In the genomic region with DNA sequence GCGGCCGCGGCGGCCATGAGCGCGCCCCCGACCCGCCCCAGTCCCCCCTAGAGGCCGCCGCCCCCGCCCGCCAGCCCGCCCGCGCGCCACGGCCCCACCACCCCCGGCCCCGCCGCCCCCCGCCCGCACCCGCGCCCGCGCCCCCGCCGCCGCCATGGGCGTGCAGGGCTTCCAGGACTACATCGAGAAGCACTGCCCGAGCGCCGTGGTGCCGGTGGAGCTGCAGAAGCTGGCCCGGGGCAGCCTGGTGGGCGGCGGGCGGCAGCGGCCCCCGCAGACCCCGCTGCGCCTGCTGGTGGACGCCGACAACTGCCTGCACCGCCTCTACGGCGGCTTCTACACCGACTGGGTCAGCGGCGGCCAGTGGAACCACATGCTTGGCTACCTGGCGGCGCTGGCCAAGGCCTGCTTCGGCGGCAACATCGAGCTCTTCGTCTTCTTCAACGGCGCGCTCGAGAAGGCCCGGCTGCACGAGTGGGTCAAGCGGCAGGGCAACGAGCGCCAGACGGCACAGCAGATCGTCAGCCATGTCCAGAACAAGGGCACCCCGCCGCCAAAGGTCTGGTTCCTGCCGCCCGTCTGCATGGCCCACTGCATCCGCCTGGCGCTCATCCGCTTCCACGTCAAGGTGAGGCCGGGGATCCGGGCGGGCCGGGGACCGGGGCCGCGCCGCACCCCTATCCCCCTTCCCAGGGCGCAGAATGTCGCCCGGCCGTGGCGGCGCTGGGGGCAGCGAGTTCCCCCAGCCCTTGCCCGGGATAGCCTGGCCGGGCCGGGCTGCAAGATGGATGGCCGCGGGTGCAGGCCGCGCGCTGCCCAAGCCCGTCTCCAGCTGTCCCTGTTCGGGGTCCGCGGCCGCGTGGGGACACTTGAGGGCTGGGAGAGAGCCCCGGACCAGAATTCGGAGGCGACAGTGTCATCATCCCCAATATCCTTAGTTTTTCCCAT, we compare ENCODE assay signal across 8 cellular contexts. TPM values are rescaled to one million over a fixed set of nuclear protein-coding genes. Genes with fewer than 3 reads are reported as not detected.
DNase-seq lines count a peak whose midpoint lies in the region; ATAC-seq and TF ChIP-seq lines count a peak whose summit lies in the region.

No MANE protein-coding gene starts in this region.

- H3K9me3 ChIP-seq in iPS-18a (ENCODE audit: control insufficient read depth, low read depth, low read length) (no peaks in the 10 kb centered on the region), skeletal muscle tissue (ENCODE audit: control insufficient read depth in 3 of 3, low read length in 3 of 3) (no peaks in the 10 kb centered on the region)

- H3K4me3 ChIP-seq in GM12875 (ENCODE audit: low read depth, low read length) = peak overlapping the region; percentile 91
- peak overlapping the region; percentile 70 for H3K4me3 ChIP-seq in astrocyte of the spinal cord (ENCODE audit: low read depth, low read length)
- H3K4me3 ChIP-seq in iPS-18a (ENCODE audit: low read length) = peak overlapping the region; percentile 79
- H3K4me3 ChIP-seq in skeletal muscle tissue (ENCODE audit: low read length in 3 of 3) = peak overlapping the region; percentile 87 to 94 (median 91)

- H3K9ac ChIP-seq in iPS-18a (ENCODE audit: low read length) = peak overlapping the region; percentile 82
- H3K9ac ChIP-seq in skeletal muscle tissue (ENCODE audit: low read depth in 1 of 3, low read length in 3 of 3) = peak overlapping the region; percentile 74 to 95 (median 93)

- H3K4me1 ChIP-seq in iPS-18a (ENCODE audit: control insufficient read depth, low read depth, low read length) (peaks cover 21% of the 10 kb centered on the region), skeletal muscle tissue (ENCODE audit: control insufficient read depth in 3 of 3, insufficient read depth in 3 of 3, low read length in 3 of 3) (peaks cover 14 to 41% (median 36%) of the 10 kb centered on the region in 3 donors)

- no peak overlapping the region for H3K27ac ChIP-seq in iPS-18a (ENCODE audit: low read length)
- H3K27ac ChIP-seq in skeletal muscle tissue (ENCODE audit: low read depth, low read length) = peak overlapping the region; percentile 83

- TF ChIP-seq CTCF in GM12875 (IDR thresholded peaks at IDR 0.05; ENCODE audit: borderline replicate concordance, insufficient read depth, low read depth, low read length) = 0 out of 2 replicates have a peak, but pooled peaks have one; percentile 26
- peak; percentile 12 for TF ChIP-seq CTCF in astrocyte of the spinal cord (IDR thresholded peaks at IDR 0.05; ENCODE audit: low read depth, low read length)

- in situ Hi-C loops in astrocyte of the spinal cord (cut with HindIII; ENCODE audit: low sequenced_read_pairs) = no loop called here

- peak; percentile 15 for ATAC-seq in HG03135 (IDR thresholded peaks at IDR 0.05; ENCODE audit: unreplicated experiment)

- DNase-seq in T-helper 22 cell (ENCODE audit: low read depth) (peak; percentile 15), astrocyte of the spinal cord (ENCODE audit: low read depth, low spot score) (peak; percentile 37), NCI-H774 (lab: John Stamatoyannopoulos, UW) (no peak), GF-D8 (lab: John Stamatoyannopoulos, UW) (no peak)

- peaks cover 15% of the 10 kb centered on the region for H3K36me3 ChIP-seq in iPS-18a (ENCODE audit: control insufficient read depth, low read depth, low read length)
- peaks cover 12 to 18% (median 14%) of the 10 kb centered on the region in 3 donors for H3K36me3 ChIP-seq in skeletal muscle tissue (ENCODE audit: control insufficient read depth in 3 of 3, insufficient read depth in 3 of 3, low read length in 3 of 3)

- H3K27me3 ChIP-seq in iPS-18a (ENCODE audit: control insufficient read depth, insufficient read depth, low read length) (no peaks in the 10 kb centered on the region), skeletal muscle tissue (ENCODE audit: control insufficient read depth in 3 of 3, insufficient read depth in 3 of 3, low read length in 3 of 3) (no peaks in the 10 kb centered on the region)

RNA-seq across cellular contexts. Expression of gene FAM120A, which starts 0.6 kb away (rescaled TPM):
- total RNA-seq in skeletal muscle tissue = 111 TPM

RNA-seq across cellular contexts. Expression of gene FAM120AOS, which starts 1.3 kb away (rescaled TPM):
- 24.5 TPM for total RNA-seq in skeletal muscle tissue

Comparison
In these comparisons a context has a peak if more than half of its experiments do, and no peak if none do; other contexts are left out.
1. DNase-seq: peak in T-helper 22 cell (single experiment) and astrocyte of the spinal cord (single experiment); none in NCI-H774 (single experiment) and GF-D8 (single experiment).
2. Peak in every context shown above with its lines, with median percentiles within 50 percentile points of each other: H3K4me3 ChIP-seq.